Comparison of ENCODE assay signal across 26 cellular contexts in genomic region chr1:81432654-81433109, GRCh38.
A peak's percentile ranks its signal among the peaks of the same experiment; 100 is the strongest.
DNase-seq lines count a peak whose midpoint lies in the region; ATAC-seq and TF ChIP-seq lines count a peak whose summit lies in the region.
"Had no signal": no experiment of that assay in that cellular context is flagged by ENCODE, and none has a peak within 500 bp of the region (broad histone marks: within the 10 kb centered on the region; RNA-seq: fewer than 3 reads in every experiment).

No MANE protein-coding gene starts in this region.

- H2AFZ ChIP-seq in mesenchymal stem cell (ENCODE audit: low read depth, low read length) (no peak overlapping the region), smooth muscle cell (ENCODE audit: low read depth) (no peak overlapping the region)

- no TSS peak for BruUV-seq in Calu3 (replicated peaks; lab: Mats Ljungman, UMichigan)

- no peak for ATAC-seq in WTC11
- ATAC-seq in effector memory CD8-positive, alpha-beta T cell (replicated peaks) = no peak
- ATAC-seq: natural killer cell treated with Interleukin-12 subunit alpha and Interleukin-12 subunit beta and Interleukin-15 and Interleukin-18, amount 100 ng/mL, for 72 hours; Panc1; stimulated activated naive CD8-positive, alpha-beta T cell treated with anti-CD3 and anti-CD28 coated beads, Interleukin-15, Interleukin-2, amounts not matched to agents 100 U/mL and 50 U/mL, for 24 hours had no signal

- no peak overlapping the region for H2BK15ac ChIP-seq in mesenchymal stem cell (ENCODE audit: low read depth, poor library complexity, severe bottlenecking)

- H3K27ac Mint-ChIP-seq in WTC11 (peak overlapping the region; percentile 40; the same call in 1 of the 2 replicates), Calu3 (ENCODE audit: unreplicated experiment) (no peak overlapping the region)
- H3K27ac Mint-ChIP-seq in effector memory CD8-positive, alpha-beta T cell = no peak overlapping the region
- H3K27ac Mint-ChIP-seq: activated CD4-positive, alpha-beta T cell treated with anti-CD3 and anti-CD28 coated beads, Interleukin-2, amount 10 ng/mL, durations not matched to agents 24 days and 14 days; activated naive CD8-positive, alpha-beta T cell treated with anti-CD3 and anti-CD28 coated beads, Interleukin-2, amount 10 ng/mL, durations not matched to agents 7 days and 5 days; memory B cell; natural killer cell treated with Interleukin-12 subunit alpha and Interleukin-12 subunit beta and Interleukin-15 and Interleukin-18, amount 100 ng/mL, for 72 hours had no signal

- no peaks in the 10 kb centered on the region for H3K79me1 ChIP-seq in mesenchymal stem cell (replicated peaks; ENCODE audit: low read length, poor library complexity, severe bottlenecking)

- H3K4me3 Mint-ChIP-seq in WTC11 = no peak overlapping the region
- H3K4me3 Mint-ChIP-seq in effector memory CD8-positive, alpha-beta T cell = no peak overlapping the region
- no peak overlapping the region for H3K4me3 Mint-ChIP-seq in Calu3 (ENCODE audit: low read depth, unreplicated experiment)
- H3K4me3 Mint-ChIP-seq: activated CD4-positive, alpha-beta T cell treated with anti-CD3 and anti-CD28 coated beads, Interleukin-2, amount 10 ng/mL, durations not matched to agents 24 days and 14 days; activated naive CD8-positive, alpha-beta T cell treated with anti-CD3 and anti-CD28 coated beads, Interleukin-2, amount 10 ng/mL, durations not matched to agents 7 days and 5 days; memory B cell; natural killer cell treated with Interleukin-12 subunit alpha and Interleukin-12 subunit beta and Interleukin-15 and Interleukin-18, amount 100 ng/mL, for 72 hours had no signal

- H2BK12ac ChIP-seq in mesenchymal stem cell (ENCODE audit: low read length in 2 of 2) = peak overlapping the region; percentile 56 to 95

- H3K9me3 Mint-ChIP-seq in WTC11 = no peaks in the 10 kb centered on the region
- peaks cover 14 to 15% of the 10 kb centered on the region in 2 donors for H3K9me3 Mint-ChIP-seq in effector memory CD8-positive, alpha-beta T cell
- H3K9me3 Mint-ChIP-seq in Calu3 (ENCODE audit: low read depth, unreplicated experiment) = no peaks in the 10 kb centered on the region
- H3K9me3 Mint-ChIP-seq: activated CD4-positive, alpha-beta T cell treated with anti-CD3 and anti-CD28 coated beads, Interleukin-2, amount 10 ng/mL, durations not matched to agents 24 days and 14 days; activated naive CD8-positive, alpha-beta T cell treated with anti-CD3 and anti-CD28 coated beads, Interleukin-2, amount 10 ng/mL, durations not matched to agents 7 days and 5 days; memory B cell had no signal

- H3K4me1 Mint-ChIP-seq in WTC11 = peaks cover 69% of the 10 kb centered on the region
- H3K4me1 Mint-ChIP-seq in effector memory CD8-positive, alpha-beta T cell (ENCODE audit: low read depth in 2 of 2) = no peaks in the 10 kb centered on the region
- H3K4me1 Mint-ChIP-seq in Calu3 (ENCODE audit: low read depth, unreplicated experiment) = peaks cover 27% of the 10 kb centered on the region
- H3K4me1 Mint-ChIP-seq: activated CD4-positive, alpha-beta T cell treated with anti-CD3 and anti-CD28 coated beads, Interleukin-2, amount 10 ng/mL, durations not matched to agents 24 days and 14 days; activated naive CD8-positive, alpha-beta T cell treated with anti-CD3 and anti-CD28 coated beads, Interleukin-2, amount 10 ng/mL, durations not matched to agents 7 days and 5 days had no signal

- peak overlapping the region in 1 of 2 experiments; percentile 82 for H3K4ac ChIP-seq in mesenchymal stem cell (ENCODE audit: low read depth in 1 of 2, low read length in 2 of 2)

- H3K27me3 Mint-ChIP-seq in WTC11 (ENCODE audit: low read depth) (no peaks in the 10 kb centered on the region), Calu3 (ENCODE audit: unreplicated experiment) (no peaks in the 10 kb centered on the region)
- no peaks in the 10 kb centered on the region for H3K27me3 Mint-ChIP-seq in effector memory CD8-positive, alpha-beta T cell
- H3K27me3 Mint-ChIP-seq: activated CD4-positive, alpha-beta T cell treated with anti-CD3 and anti-CD28 coated beads, Interleukin-2, amount 10 ng/mL, durations not matched to agents 24 days and 14 days; activated naive CD8-positive, alpha-beta T cell treated with anti-CD3 and anti-CD28 coated beads, Interleukin-2, amount 10 ng/mL, durations not matched to agents 7 days and 5 days; memory B cell; natural killer cell treated with Interleukin-12 subunit alpha and Interleukin-12 subunit beta and Interleukin-15 and Interleukin-18, amount 100 ng/mL, for 72 hours had no signal

- H3K14ac ChIP-seq in mesenchymal stem cell (ENCODE audit: low read length in 2 of 2) = no peak overlapping the region

- H2BK5ac ChIP-seq in mesenchymal stem cell (ENCODE audit: low read depth, low read length, poor library complexity, severe bottlenecking) = no peak overlapping the region

- H3K36me3 ChIP-seq in left ventricle myocardium inferior (no peaks in the 10 kb centered on the region), mesenchymal stem cell (ENCODE audit: control insufficient read depth in 1 of 2, insufficient read depth in 2 of 2, low read depth in 1 of 2, low read length in 2 of 2) (no peaks in the 10 kb centered on the region), smooth muscle cell (ENCODE audit: low read depth) (no peaks in the 10 kb centered on the region)
- H3K36me3 ChIP-seq: BLaER1, sigmoid colon, thoracic aorta had no signal

- POLR2A ChIA-PET in WTC11 (lab: Charles Lee) = interaction anchor here (0.6 kb wide), 1 partner anchor 565 kb away, joined by 3 read pairs; no protein-coding TSS in a partner anchor

- intact Hi-C loops in left ventricle myocardium inferior (cut with micrococcal nuclease) (no loop called here), Calu3 (cut with micrococcal nuclease; ENCODE audit: unreplicated experiment) (no loop called here)

- no peaks in the 10 kb centered on the region for H4K20me1 ChIP-seq in smooth muscle cell (ENCODE audit: low read depth)
- H4K20me1 ChIP-seq: BLaER1 had no signal

- H4K91ac ChIP-seq in mesenchymal stem cell (ENCODE audit: low read length) = no peak overlapping the region

- no peaks in the 10 kb centered on the region for H3K79me2 ChIP-seq in smooth muscle cell (ENCODE audit: low read depth)

- CTCF ChIA-PET in WTC11 (lab: Charles Lee) = interaction anchor here (2.9 kb wide), 1 partner anchor 18 kb away, joined by 15 read pairs; no protein-coding TSS in a partner anchor
- CTCF ChIA-PET in Calu3 (lab: Charles Lee) = no interaction called here

- peaks cover 59% of the 10 kb centered on the region for H3K4me1 ChIP-seq in left ventricle myocardium inferior
- peaks cover 2% of the 10 kb centered on the region for H3K4me1 ChIP-seq in mesenchymal stem cell (ENCODE audit: control insufficient read depth, insufficient read depth, low read depth, low read length)
- peaks cover 30% of the 10 kb centered on the region for H3K4me1 ChIP-seq in smooth muscle cell (ENCODE audit: low read depth)
- H3K4me1 ChIP-seq: sigmoid colon had no signal

- DNase-seq in WTC11 (ENCODE audit: low spot score) (no peak), left ventricle myocardium inferior (peak; percentile 23), mesenchymal stem cell (peak; percentile 80), smooth muscle cell (lab: John Stamatoyannopoulos, UW; ENCODE audit: unreplicated experiment) (no peak), NCI-H1105 treated with DMSO at 0.1 percent for 48 hours (lab: John Stamatoyannopoulos, UW) (no peak), Calu3 (no peak)
- no peak for DNase-seq in effector memory CD8-positive, alpha-beta T cell
- DNase-seq: activated CD4-positive, alpha-beta T cell treated with anti-CD3 and anti-CD28 coated beads, Interleukin-2, amount 10 ng/mL, durations not matched to agents 24 days and 14 days; activated gamma-delta T cell; activated naive CD8-positive, alpha-beta T cell treated with anti-CD3 and anti-CD28 coated beads, Interleukin-2, amount 10 ng/mL, durations not matched to agents 7 days and 5 days; activated T-cell treated with anti-CD3 and anti-CD28 coated beads, Interleukin-2, amount 50 U/mL, for 1 hour; central memory CD4-positive, alpha-beta T cell; NCI-H1092 treated with DMSO at 0.1 percent for 48 hours; NCI-H2029; SIG-M5; sigmoid colon; stimulated activated CD4-positive, alpha-beta T cell treated with anti-CD3 and anti-CD28 coated beads, Interleukin-15, amount 100 ng/mL, for 24 hours; stimulated activated naive CD8-positive, alpha-beta T cell treated with anti-CD3 and anti-CD28 coated beads, Interleukin-15, Interleukin-2, amounts not matched to agents 100 U/mL and 50 U/mL, for 24 hours; SW 1271; T-helper 9 cell had no signal

- H2AK5ac ChIP-seq in mesenchymal stem cell (ENCODE audit: low read length, severe bottlenecking) = no peak overlapping the region

- H3K23ac ChIP-seq in mesenchymal stem cell (ENCODE audit: low read length in 2 of 2) = no peak overlapping the region

- H3F3A ChIP-seq in smooth muscle cell (ENCODE audit: low read depth) = peaks cover 4% of the 10 kb centered on the region

- 8% methylated on average over 7 of the region's 8 CpGs for WGBS in mesenchymal stem cell
- 55% methylated on average over 8 of the region's 8 CpGs for WGBS in smooth muscle cell (ENCODE audit: low lambda C conversion rate)

- H3K36me3 Mint-ChIP-seq in WTC11 = no peaks in the 10 kb centered on the region
- H3K36me3 Mint-ChIP-seq in effector memory CD8-positive, alpha-beta T cell (ENCODE audit: insufficient read depth) = no peaks in the 10 kb centered on the region
- H3K36me3 Mint-ChIP-seq in Calu3 (ENCODE audit: insufficient read depth, unreplicated experiment) = peaks cover 6% of the 10 kb centered on the region
- H3K36me3 Mint-ChIP-seq: activated naive CD8-positive, alpha-beta T cell treated with anti-CD3 and anti-CD28 coated beads, Interleukin-2, amount 10 ng/mL, durations not matched to agents 7 days and 5 days; memory B cell; natural killer cell treated with Interleukin-12 subunit alpha and Interleukin-12 subunit beta and Interleukin-15 and Interleukin-18, amount 100 ng/mL, for 72 hours had no signal

- H3K27ac ChIP-seq in left ventricle myocardium inferior (replicated peaks) = peak overlapping the region; percentile 75
- H3K27ac ChIP-seq in mesenchymal stem cell (ENCODE audit: low read length, poor library complexity, severe bottlenecking) = no peak overlapping the region
- H3K27ac ChIP-seq in smooth muscle cell (ENCODE audit: low read depth) = peak overlapping the region; percentile 51
- H3K27ac ChIP-seq: BLaER1, thoracic aorta, VCaP had no signal

- H2BK120ac ChIP-seq in mesenchymal stem cell (ENCODE audit: low read depth, low read length) = peak overlapping the region; percentile 50

- H3K4me3 ChIP-seq in left ventricle myocardium inferior (no peak overlapping the region), mesenchymal stem cell (ENCODE audit: insufficient read depth in 1 of 2, low read depth in 1 of 2, low read length in 2 of 2) (no peak overlapping the region), smooth muscle cell (no peak overlapping the region)
- H3K4me3 ChIP-seq: BLaER1, sigmoid colon, thoracic aorta had no signal

- H4K8ac ChIP-seq in mesenchymal stem cell (ENCODE audit: low read length) = peak overlapping the region; percentile 87

- peak overlapping the region in 1 of 2 experiments; percentile 89 for H3K18ac ChIP-seq in mesenchymal stem cell (ENCODE audit: low read depth in 1 of 2, low read length in 2 of 2)

- H3K9ac ChIP-seq in mesenchymal stem cell (ENCODE audit: low read length) (no peak overlapping the region), smooth muscle cell (ENCODE audit: low read depth) (no peak overlapping the region)
- H3K9ac ChIP-seq: BLaER1 had no signal

- H3K27me3 ChIP-seq in left ventricle myocardium inferior (ENCODE audit: low read depth) = no peaks in the 10 kb centered on the region
- no peaks in the 10 kb centered on the region for H3K27me3 ChIP-seq in mesenchymal stem cell (ENCODE audit: control insufficient read depth in 1 of 2, insufficient read depth in 1 of 2, low read length in 2 of 2)
- H3K27me3 ChIP-seq in smooth muscle cell (ENCODE audit: low read depth) = no peaks in the 10 kb centered on the region
- H3K27me3 ChIP-seq: BLaER1, sigmoid colon had no signal

- TF ChIP-seq CTCF in WTC11 (IDR thresholded peaks at IDR 0.05) = no peak
- no peak for TF ChIP-seq CTCF in left ventricle myocardium inferior (IDR thresholded peaks at IDR 0.05; ENCODE audit: borderline replicate concordance)
- no peak for TF ChIP-seq CTCF in smooth muscle cell (IDR thresholded peaks at IDR 0.05; ENCODE audit: borderline replicate concordance, insufficient read depth, poor library complexity, severe bottlenecking)
- no peak for TF ChIP-seq CTCF in Calu3 (IDR thresholded peaks at IDR 0.05; ENCODE audit: unreplicated experiment)

- no peak overlapping the region for H3K4me2 ChIP-seq in mesenchymal stem cell (ENCODE audit: low read length, poor library complexity, severe bottlenecking)
- peak overlapping the region; percentile 63 for H3K4me2 ChIP-seq in smooth muscle cell
- H3K4me2 ChIP-seq: BLaER1 had no signal

- H3K9me3 ChIP-seq in left ventricle myocardium inferior (replicated peaks) (no peaks in the 10 kb centered on the region), mesenchymal stem cell (ENCODE audit: control insufficient read depth, low read length) (no peaks in the 10 kb centered on the region), smooth muscle cell (replicated peaks; ENCODE audit: low read depth) (no peaks in the 10 kb centered on the region)
- H3K9me3 ChIP-seq: BLaER1, sigmoid colon, thoracic aorta had no signal

Comparison
In these comparisons a context has a peak if more than half of its experiments do, and no peak if none do; other contexts are left out.
1. DNase-seq: peak in left ventricle myocardium inferior (single experiment) and mesenchymal stem cell (single experiment); none in WTC11 (single experiment), smooth muscle cell (single experiment), effector memory CD8-positive, alpha-beta T cell (0 of 3), NCI-H1105 treated with DMSO at 0.1 percent for 48 hours (single experiment) and Calu3 (single experiment).